Comparison of ENCODE assay signal across 2 cellular contexts in the genomic region with DNA sequence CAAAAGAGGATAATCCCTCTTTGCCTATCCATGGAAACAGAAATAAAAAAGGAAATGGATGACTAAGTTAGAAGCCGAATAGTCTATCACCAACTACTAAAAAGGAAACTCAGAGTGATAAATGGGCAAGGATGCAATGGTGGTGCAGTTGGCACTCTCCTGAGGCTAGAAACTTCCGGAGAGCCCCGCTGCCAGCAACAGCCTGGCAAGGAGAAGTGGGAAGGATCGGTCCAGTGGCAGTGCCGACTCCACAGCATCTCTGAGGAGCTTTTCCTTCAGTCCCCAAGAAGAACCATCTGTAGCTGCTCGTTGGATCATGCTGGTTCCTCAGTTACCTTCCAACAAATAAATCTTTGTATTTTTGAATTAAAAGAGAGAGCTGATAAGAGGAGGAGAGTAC.
TF ChIP-seq lines count a peak whose summit lies in the region.

No MANE protein-coding gene starts in this region.

TF ChIP-seq in H1, 55 proteins besides CTCF, POLR2A, EP300 and RAD21 (continued from another document):
- TF ChIP-seq, protein P1, sequence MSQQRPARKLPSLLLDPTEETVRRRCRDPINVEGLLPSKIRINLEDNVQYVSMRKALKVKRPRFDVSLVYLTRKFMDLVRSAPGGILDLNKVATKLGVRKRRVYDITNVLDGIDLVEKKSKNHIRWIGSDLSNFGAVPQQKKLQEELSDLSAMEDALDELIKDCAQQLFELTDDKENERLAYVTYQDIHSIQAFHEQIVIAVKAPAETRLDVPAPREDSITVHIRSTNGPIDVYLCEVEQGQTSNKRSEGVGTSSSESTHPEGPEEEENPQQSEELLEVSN (IDR thresholded peaks at IDR 0.05): no peak
- TF ChIP-seq TCF12 (IDR thresholded peaks at IDR 0.05; ENCODE audit: low read depth, low read length): no peak
- no peak for TF ChIP-seq SUZ12 (IDR thresholded peaks at IDR 0.05; ENCODE audit: low read length)

TF ChIP-seq in SK-N-SH treated with all-trans-retinoic acid at 6 μM for 48 hours, 23 proteins besides CTCF, POLR2A, EP300 and RAD21 (continued from another document):
- TF ChIP-seq, protein P2, sequence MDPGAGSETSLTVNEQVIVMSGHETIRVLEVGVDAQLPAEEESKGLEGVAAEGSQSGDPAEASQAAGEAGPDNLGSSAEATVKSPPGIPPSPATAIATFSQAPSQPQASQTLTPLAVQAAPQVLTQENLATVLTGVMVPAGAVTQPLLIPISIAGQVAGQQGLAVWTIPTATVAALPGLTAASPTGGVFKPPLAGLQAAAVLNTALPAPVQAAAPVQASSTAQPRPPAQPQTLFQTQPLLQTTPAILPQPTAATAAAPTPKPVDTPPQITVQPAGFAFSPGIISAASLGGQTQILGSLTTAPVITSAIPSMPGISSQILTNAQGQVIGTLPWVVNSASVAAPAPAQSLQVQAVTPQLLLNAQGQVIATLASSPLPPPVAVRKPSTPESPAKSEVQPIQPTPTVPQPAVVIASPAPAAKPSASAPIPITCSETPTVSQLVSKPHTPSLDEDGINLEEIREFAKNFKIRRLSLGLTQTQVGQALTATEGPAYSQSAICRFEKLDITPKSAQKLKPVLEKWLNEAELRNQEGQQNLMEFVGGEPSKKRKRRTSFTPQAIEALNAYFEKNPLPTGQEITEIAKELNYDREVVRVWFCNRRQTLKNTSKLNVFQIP (CRISPR knock-in tag; IDR thresholded peaks at IDR 0.05; ENCODE audit: borderline replicate concordance, low read depth): no peak
TF ChIP-seq in SK-N-SH treated with all-trans-retinoic acid at 6 μM for 48 hours: peak in this region for 0.
